ENCODE assay signal across 8 cellular contexts in the genomic region with DNA sequence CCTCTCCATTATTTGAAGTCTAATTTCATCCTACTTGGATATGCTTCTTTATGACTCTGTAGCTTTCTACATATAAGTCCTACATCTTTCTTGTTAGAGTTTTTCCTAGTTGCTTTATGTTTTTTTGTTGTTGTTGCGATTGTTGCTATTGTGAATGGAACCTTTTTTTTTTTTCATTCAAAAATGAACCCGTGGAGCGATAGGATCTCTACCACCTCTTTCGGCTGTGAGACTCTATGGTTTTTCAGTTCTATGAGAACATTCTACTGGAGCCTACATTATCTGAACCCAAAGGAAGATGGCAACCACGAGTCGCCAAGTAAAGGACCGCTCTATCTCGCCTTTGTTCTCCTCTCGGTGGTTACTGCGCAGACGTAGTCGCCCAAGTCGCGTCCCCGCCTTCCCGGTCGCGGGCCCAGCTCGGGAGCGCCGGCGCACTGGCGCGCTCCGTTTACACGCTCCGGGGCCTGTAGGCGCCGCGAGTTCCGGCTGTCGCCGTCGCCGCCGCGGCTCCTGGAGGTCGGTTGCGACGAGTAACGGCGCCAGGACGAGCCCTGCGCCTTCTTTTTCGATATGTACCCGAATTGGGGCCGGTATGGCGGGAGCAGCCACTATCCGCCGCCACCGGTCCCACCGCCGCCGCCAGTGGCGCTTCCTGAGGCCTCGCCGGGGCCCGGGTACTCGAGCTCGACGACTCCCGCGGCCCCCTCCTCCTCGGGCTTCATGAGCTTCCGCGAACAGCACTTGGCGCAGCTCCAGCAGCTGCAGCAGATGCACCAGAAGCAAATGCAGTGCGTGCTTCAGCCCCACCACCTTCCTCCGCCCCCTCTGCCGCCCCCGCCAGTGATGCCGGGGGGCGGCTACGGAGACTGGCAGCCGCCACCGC. TPM values are rescaled to one million over a fixed set of nuclear protein-coding genes. Genes with fewer than 3 reads are reported as not detected.
DNase-seq lines count a peak whose midpoint lies in the region; ATAC-seq and TF ChIP-seq lines count a peak whose summit lies in the region.

A gene with protein sequence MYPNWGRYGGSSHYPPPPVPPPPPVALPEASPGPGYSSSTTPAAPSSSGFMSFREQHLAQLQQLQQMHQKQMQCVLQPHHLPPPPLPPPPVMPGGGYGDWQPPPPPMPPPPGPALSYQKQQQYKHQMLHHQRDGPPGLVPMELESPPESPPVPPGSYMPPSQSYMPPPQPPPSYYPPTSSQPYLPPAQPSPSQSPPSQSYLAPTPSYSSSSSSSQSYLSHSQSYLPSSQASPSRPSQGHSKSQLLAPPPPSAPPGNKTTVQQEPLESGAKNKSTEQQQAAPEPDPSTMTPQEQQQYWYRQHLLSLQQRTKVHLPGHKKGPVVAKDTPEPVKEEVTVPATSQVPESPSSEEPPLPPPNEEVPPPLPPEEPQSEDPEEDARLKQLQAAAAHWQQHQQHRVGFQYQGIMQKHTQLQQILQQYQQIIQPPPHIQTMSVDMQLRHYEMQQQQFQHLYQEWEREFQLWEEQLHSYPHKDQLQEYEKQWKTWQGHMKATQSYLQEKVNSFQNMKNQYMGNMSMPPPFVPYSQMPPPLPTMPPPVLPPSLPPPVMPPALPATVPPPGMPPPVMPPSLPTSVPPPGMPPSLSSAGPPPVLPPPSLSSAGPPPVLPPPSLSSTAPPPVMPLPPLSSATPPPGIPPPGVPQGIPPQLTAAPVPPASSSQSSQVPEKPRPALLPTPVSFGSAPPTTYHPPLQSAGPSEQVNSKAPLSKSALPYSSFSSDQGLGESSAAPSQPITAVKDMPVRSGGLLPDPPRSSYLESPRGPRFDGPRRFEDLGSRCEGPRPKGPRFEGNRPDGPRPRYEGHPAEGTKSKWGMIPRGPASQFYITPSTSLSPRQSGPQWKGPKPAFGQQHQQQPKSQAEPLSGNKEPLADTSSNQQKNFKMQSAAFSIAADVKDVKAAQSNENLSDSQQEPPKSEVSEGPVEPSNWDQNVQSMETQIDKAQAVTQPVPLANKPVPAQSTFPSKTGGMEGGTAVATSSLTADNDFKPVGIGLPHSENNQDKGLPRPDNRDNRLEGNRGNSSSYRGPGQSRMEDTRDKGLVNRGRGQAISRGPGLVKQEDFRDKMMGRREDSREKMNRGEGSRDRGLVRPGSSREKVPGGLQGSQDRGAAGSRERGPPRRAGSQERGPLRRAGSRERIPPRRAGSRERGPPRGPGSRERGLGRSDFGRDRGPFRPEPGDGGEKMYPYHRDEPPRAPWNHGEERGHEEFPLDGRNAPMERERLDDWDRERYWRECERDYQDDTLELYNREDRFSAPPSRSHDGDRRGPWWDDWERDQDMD (N-terminal part only) (plus strand): TSS at position 400 of the 886 bp plus-strand sequence. CDS start 174 bp downstream, at position 574.

- DNase-seq in BE2C, result peak; percentile 93
- DNase-seq in GM19238 (ENCODE audit: insufficient read length, low spot score), result peak; percentile 84
- peak; percentile 99 for DNase-seq in NCI-H524 treated with DMSO at 0.1 percent for 48 hours (lab: John Stamatoyannopoulos, UW)
- DNase-seq in activated CD4-positive, alpha-beta T cell treated with anti-CD3 and anti-CD28 coated beads for 48 hours, result peak; percentile 93
- peak; percentile 92 for DNase-seq in colonic mucosa
- peak; percentile 93 for DNase-seq in stimulated activated CD4-positive, alpha-beta T cell treated with anti-CD3 and anti-CD28 coated beads, Interleukin-1b, Interleukin-23, amount 100 ng/mL, for 48 hours

- no peaks in the 10 kb centered on the region for H3K27me3 ChIP-seq in BE2C
- no peaks in the 10 kb centered on the region for H3K27me3 ChIP-seq in colonic mucosa
- no peaks in the 10 kb centered on the region for H3K27me3 ChIP-seq in layer of hippocampus (ENCODE audit: control insufficient read depth, insufficient read depth, low read length)

- TF ChIP-seq CTCF in BE2C (IDR thresholded peaks at IDR 0.05; ENCODE audit: low read depth, low read length) (peak; percentile 58), colonic mucosa (IDR thresholded peaks at IDR 0.05) (peak; percentile 46)

- peak; percentile 89 for ATAC-seq in HG03457 (IDR thresholded peaks at IDR 0.05; ENCODE audit: unreplicated experiment)

- H3K27ac ChIP-seq in colonic mucosa, result peak within 1 kb of the TSS; percentile 85
- H3K27ac ChIP-seq in layer of hippocampus (ENCODE audit: low read depth, low read length), result peak within 1 kb of the TSS; percentile 88

- H3K4me3 ChIP-seq in BE2C (ENCODE audit: low read depth, low read length) (peak within 1 kb of the TSS; percentile 78), colonic mucosa (peak within 1 kb of the TSS; percentile 90)

- H3K36me3 ChIP-seq in BE2C (peaks cover 5% of the 10 kb centered on the region), colonic mucosa (no peaks in the 10 kb centered on the region)

- no peaks in the 10 kb centered on the region for H3K9me3 ChIP-seq in BE2C
- no peaks in the 10 kb centered on the region for H3K9me3 ChIP-seq in colonic mucosa

- intact Hi-C loops in colonic mucosa (cut with DNase I), result no loop called here

- H3K4me1 ChIP-seq in BE2C, result peaks cover 2% of the 10 kb centered on the region; the same call in 1 of the 2 replicates
- H3K4me1 ChIP-seq in colonic mucosa, result peaks cover 8% of the 10 kb centered on the region

- H3K9ac ChIP-seq in colonic mucosa (ENCODE audit: low read depth in 2 of 2, low read length in 2 of 2), result peak within 1 kb of the TSS; percentile 89 to 96

RNA-seq across cellular contexts. Expression of the gene that starts here (rescaled TPM):
- polyA plus RNA-seq in BE2C (2012; ENCODE audit: insufficient read depth, insufficient read length, low read depth), result 54.2 TPM
- 10 to 100 TPM; 36.1 to 41.7 TPM for total RNA-seq in colonic mucosa

Comparison
In these comparisons a context has a peak if more than half of its experiments do, and no peak if none do; other contexts are left out.
1. Peak in every context shown above with its lines: DNase-seq, ATAC-seq, H3K4me3 ChIP-seq and H3K27ac ChIP-seq.